In genomic region chr19:7602240-7602934, GRCh38 we compare ENCODE assay signal across 1 cellular context.
TF ChIP-seq lines count a peak whose summit lies in the region.

No MANE protein-coding gene starts in this region.

TF ChIP-seq in GM23338, 12 proteins besides CTCF, POLR2A, EP300 and RAD21 (continued from another document):
- TF ChIP-seq REST (IDR thresholded peaks at IDR 0.05; ENCODE audit: unreplicated experiment) (no peak), JUNB (IDR thresholded peaks at IDR 0.05; ENCODE audit: unreplicated experiment) (no peak)
